ENCODE assay signal across 8 cellular contexts in the genomic region with DNA sequence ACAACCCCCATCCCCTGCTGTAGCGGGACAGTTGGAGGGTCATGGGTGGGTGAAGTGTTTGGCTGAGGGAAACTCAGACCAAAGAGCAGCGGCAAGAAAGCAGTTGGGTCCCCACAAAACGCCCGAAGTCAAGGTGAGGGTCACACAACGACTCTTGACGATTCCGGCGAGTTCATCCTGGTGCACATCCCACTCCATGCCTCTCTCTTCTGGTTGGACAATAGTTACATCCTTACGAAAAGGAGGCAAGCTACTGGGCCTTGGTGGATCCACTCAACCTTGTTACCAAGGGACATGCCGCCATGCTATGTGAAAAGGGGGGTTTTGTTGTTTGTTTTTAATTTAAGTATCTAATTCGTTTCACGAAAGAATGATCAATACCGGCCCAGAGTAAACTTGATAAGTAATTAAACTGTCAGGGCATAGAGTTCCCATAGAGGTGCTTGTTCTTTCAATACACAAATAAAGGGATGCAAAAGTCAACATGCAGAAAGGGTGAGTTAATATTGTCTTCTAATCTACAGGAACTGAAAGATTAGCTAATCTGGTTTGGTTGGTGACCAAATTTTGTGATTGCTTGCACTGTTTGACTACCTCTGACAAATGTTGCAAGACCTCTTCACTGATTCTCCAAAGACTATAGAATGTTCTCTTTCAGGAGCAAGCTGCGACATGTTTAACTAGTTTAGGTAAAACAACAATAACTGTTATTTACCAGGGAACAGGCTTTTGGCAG. TPM values are rescaled to one million over a fixed set of nuclear protein-coding genes. Genes with fewer than 3 reads are reported as not detected.
A peak's percentile ranks its signal among the peaks of the same experiment; 100 is the strongest.
DNase-seq lines count a peak whose midpoint lies in the region; ATAC-seq and TF ChIP-seq lines count a peak whose summit lies in the region.

No MANE protein-coding gene starts in this region.

- in situ Hi-C loops in astrocyte of the spinal cord (cut with HindIII; ENCODE audit: low sequenced_read_pairs) = no loop called here

- no peak for ATAC-seq in HG02763 (IDR thresholded peaks at IDR 0.05; ENCODE audit: unreplicated experiment)

- H3K4me1 ChIP-seq in iPS-20b (ENCODE audit: insufficient read depth, low read length) (peaks cover 3% of the 10 kb centered on the region; the same call in 1 of the 2 replicates), skeletal muscle satellite cell (ENCODE audit: control insufficient read depth, insufficient read depth, low read length) (peaks cover 23% of the 10 kb centered on the region)

- peaks cover 30% of the 10 kb centered on the region for H3K36me3 ChIP-seq in iPS-20b (ENCODE audit: insufficient read depth, low read depth, low read length)
- H3K36me3 ChIP-seq in skeletal muscle satellite cell (ENCODE audit: insufficient read depth, low read length) = peaks cover 27% of the 10 kb centered on the region

- H3K9ac ChIP-seq in iPS-20b (ENCODE audit: low read depth, low read length) (peak overlapping the region; percentile 96), skeletal muscle satellite cell (ENCODE audit: low read depth, low read length) (peak overlapping the region; percentile 97)

- peak overlapping the region; percentile 95 for H3K4me2 ChIP-seq in skeletal muscle satellite cell (ENCODE audit: low read length)

- H3K9me3 ChIP-seq in iPS-20b (ENCODE audit: insufficient read depth, low read depth, low read length) = peaks cover 6% of the 10 kb centered on the region; the same call in 1 of the 2 replicates
- H3K9me3 ChIP-seq in skeletal muscle satellite cell (replicated peaks; ENCODE audit: low read length) = no peaks in the 10 kb centered on the region

- peak overlapping the region; percentile 91 for H3K4me3 ChIP-seq in astrocyte of the spinal cord (ENCODE audit: low read depth, low read length)
- H3K4me3 ChIP-seq in iPS-20b (ENCODE audit: low read length) = peak overlapping the region; percentile 97
- H3K4me3 ChIP-seq in skeletal muscle satellite cell (ENCODE audit: low read length) = peak overlapping the region; percentile 98

- H3K27me3 ChIP-seq in iPS-20b (ENCODE audit: insufficient read depth, low read length) (no peaks in the 10 kb centered on the region), skeletal muscle satellite cell (ENCODE audit: control insufficient read depth, insufficient read depth, low read length) (no peaks in the 10 kb centered on the region)

- DNase-seq in SIG-M5 treated with dmso at 0.1 percent for 504 hours (lab: John Stamatoyannopoulos, UW; ENCODE audit: unreplicated experiment) (peak; percentile 65), SIG-M5 (lab: John Stamatoyannopoulos, UW) (no peak), NCI-H2227 treated with DMSO at 0.1 percent for 48 hours (lab: John Stamatoyannopoulos, UW) (peak; percentile 26), astrocyte of the spinal cord (ENCODE audit: low read depth, low spot score) (peak; percentile 25)
- DNase-seq in activated CD8-positive, alpha-beta memory T cell treated with anti-CD3 and anti-CD28 coated beads, Interleukin-2, amount 50 U/mL, for 48 hours = no peak

- no peak for TF ChIP-seq CTCF in astrocyte of the spinal cord (IDR thresholded peaks at IDR 0.05; ENCODE audit: low read depth, low read length)

- peak overlapping the region; percentile 73 for H3K27ac ChIP-seq in iPS-20b (ENCODE audit: low read length)

RNA-seq across cellular contexts. Expression of a gene that starts 0.7 kb away (rescaled TPM):
- total RNA-seq in skeletal muscle satellite cell (2012; rRNA removed) = 45.9 and 49.9 TPM in 2 replicates

Comparison
In these comparisons a context has a peak if more than half of its experiments do, and no peak if none do; other contexts are left out.
1. DNase-seq: peak in SIG-M5 treated with dmso at 0.1 percent for 504 hours (single experiment), NCI-H2227 treated with DMSO at 0.1 percent for 48 hours (single experiment) and astrocyte of the spinal cord (single experiment); none in SIG-M5 (single experiment) and activated CD8-positive, alpha-beta memory T cell treated with anti-CD3 and anti-CD28 coated beads, Interleukin-2, amount 50 U/mL, for 48 hours (single experiment).
2. Peak in every context shown above with its lines, with median percentiles within 50 percentile points of each other: H3K4me3 ChIP-seq.